1 cellular context compared by ENCODE assay signal in the genomic region with DNA sequence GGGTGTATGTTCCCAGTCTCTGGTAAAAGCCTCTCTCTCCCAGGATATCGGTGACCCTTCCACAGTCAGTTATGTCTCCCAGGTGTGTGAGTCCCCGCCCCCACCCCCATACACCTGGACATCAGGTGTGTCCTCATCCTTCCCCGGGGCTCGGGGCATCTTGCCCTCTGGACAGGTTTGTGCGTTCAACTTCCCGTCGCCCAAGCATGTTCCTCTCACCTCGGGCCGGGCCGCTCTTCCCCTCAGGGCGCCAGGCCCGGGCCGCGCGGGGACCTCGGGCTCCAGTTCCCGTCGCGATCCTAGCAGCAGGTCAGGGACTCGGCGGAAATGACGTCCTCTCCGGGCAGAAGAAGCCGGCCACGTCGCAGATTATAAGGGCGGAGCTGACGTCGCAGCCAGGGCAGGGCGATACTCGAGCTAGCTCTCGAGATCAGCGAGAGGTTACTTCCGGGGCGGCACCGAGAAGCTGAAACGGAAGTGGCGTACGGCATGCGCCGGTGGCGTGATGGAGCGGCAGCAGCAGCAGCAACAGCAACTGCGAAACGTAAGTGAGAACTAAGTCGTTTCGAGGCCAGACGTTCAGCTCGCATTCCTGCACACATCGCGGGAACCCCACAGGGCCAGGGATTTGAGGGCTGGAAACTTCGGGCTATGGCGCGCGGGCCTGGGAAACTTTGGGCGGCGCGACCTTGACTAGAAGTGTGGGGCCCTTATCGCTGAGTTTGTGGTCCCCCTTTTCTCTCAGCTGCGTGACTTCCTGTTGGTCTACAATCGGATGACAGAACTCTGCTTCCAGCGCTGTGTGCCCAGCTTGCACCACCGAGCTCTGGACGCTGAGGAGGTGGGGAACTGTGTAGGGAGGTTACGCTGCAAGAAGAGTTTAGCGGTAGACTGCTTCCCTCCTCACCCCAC.
TF ChIP-seq lines count a peak whose summit lies in the region.

A gene with protein sequence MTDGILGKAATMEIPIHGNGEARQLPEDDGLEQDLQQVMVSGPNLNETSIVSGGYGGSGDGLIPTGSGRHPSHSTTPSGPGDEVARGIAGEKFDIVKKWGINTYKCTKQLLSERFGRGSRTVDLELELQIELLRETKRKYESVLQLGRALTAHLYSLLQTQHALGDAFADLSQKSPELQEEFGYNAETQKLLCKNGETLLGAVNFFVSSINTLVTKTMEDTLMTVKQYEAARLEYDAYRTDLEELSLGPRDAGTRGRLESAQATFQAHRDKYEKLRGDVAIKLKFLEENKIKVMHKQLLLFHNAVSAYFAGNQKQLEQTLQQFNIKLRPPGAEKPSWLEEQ (minus strand): TSS at position 320 of the 912 bp plus-strand sequence. CDS start 910 bp downstream, outside the sequence.
A gene with protein sequence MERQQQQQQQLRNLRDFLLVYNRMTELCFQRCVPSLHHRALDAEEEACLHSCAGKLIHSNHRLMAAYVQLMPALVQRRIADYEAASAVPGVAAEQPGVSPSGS (plus strand): TSS at position 490 of the 912 bp plus-strand sequence. CDS start 16 bp downstream, at position 506.

TF ChIP-seq in HepG2, 621 proteins besides CTCF, POLR2A, EP300 and RAD21 (continued from another document and continues in another):
- TF ChIP-seq ZNF468 (CRISPR knock-in tag; IDR thresholded peaks at IDR 0.05) (peak; percentile 60; the same call in 1 of the 2 replicates), ZNF781 (CRISPR knock-in tag; IDR thresholded peaks at IDR 0.05; ENCODE audit: borderline replicate concordance, not compliant biosample characterization) (peak; percentile 77), ZFX (CRISPR knock-in tag; IDR thresholded peaks at IDR 0.05; ENCODE audit: low read depth) (peak; percentile 86), STAG1 (CRISPR knock-in tag; IDR thresholded peaks at IDR 0.05) (no peak), ZNF253 (CRISPR knock-in tag; IDR thresholded peaks at IDR 0.05; ENCODE audit: borderline replicate concordance) (no peak), SOX5 (CRISPR knock-in tag; IDR thresholded peaks at IDR 0.05; ENCODE audit: borderline replicate concordance) (0 out of 2 replicates have a peak, but pooled peaks have one; percentile 5), ZZZ3 (CRISPR knock-in tag; IDR thresholded peaks at IDR 0.05; ENCODE audit: borderline replicate concordance) (peak; percentile 84; the same call in 1 of the 2 replicates), MXI1 (IDR thresholded peaks at IDR 0.05; ENCODE audit: borderline replicate concordance, low read depth, low read length) (peak; percentile 81; the same call in 1 of the 3 replicates), ZMYM4 (CRISPR knock-in tag; IDR thresholded peaks at IDR 0.05) (peak; percentile 64; the same call in 1 of the 2 replicates), ZNF878 (CRISPR knock-in tag; IDR thresholded peaks at IDR 0.05) (no peak), POLR2AphosphoS2 (IDR thresholded peaks at IDR 0.05; ENCODE audit: low read depth, low read length) (no peak), IRX3 (CRISPR knock-in tag; IDR thresholded peaks at IDR 0.05; ENCODE audit: borderline replicate concordance, low read depth) (no peak), NFE2L2 (IDR thresholded peaks at IDR 0.05; ENCODE audit: low read length) (no peak), GFI1 (CRISPR knock-in tag; IDR thresholded peaks at IDR 0.05; ENCODE audit: borderline replicate concordance) (0 out of 2 replicates have a peak, but pooled peaks have one; percentile 17), HMG20B (CRISPR knock-in tag; conservative IDR thresholded peaks at IDR 0.05) (no peak), CHD4 (IDR thresholded peaks at IDR 0.05; ENCODE audit: borderline replicate concordance, low read length) (no peak), ZFP62 (CRISPR knock-in tag; IDR thresholded peaks at IDR 0.05) (no peak), ZNF547 (CRISPR knock-in tag; IDR thresholded peaks at IDR 0.05) (peak; percentile 61; the same call in 1 of the 2 replicates), ZNF549 (CRISPR knock-in tag; IDR thresholded peaks at IDR 0.05) (no peak), ZNF619 (CRISPR knock-in tag; IDR thresholded peaks at IDR 0.05) (peak; percentile 71), AGO1 (IDR thresholded peaks at IDR 0.05; ENCODE audit: low read depth, low read length, poor library complexity, severe bottlenecking) (peak; percentile 88), TP53 (CRISPR knock-in tag; conservative IDR thresholded peaks at IDR 0.05) (no peak)
- TF ChIP-seq, protein P1, sequence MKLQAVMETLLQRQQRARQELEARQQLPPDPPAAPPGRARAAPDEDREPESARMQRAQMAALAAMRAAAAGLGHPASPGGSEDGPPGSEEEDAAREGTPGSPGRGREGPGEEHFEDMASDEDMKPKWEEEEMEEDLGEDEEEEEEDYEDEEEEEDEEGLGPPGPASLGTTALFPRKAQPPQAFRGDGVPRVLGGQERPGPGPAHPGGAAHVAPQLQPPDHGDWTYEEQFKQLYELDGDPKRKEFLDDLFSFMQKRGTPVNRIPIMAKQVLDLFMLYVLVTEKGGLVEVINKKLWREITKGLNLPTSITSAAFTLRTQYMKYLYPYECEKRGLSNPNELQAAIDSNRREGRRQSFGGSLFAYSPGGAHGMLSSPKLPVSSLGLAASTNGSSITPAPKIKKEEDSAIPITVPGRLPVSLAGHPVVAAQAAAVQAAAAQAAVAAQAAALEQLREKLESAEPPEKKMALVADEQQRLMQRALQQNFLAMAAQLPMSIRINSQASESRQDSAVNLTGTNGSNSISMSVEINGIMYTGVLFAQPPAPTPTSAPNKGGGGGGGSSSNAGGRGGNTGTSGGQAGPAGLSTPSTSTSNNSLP (IDR thresholded peaks at IDR 0.05; ENCODE audit: low read depth, low read length), result peak; percentile 15; the same call in 1 of the 2 replicates
- TF ChIP-seq, protein P2, sequence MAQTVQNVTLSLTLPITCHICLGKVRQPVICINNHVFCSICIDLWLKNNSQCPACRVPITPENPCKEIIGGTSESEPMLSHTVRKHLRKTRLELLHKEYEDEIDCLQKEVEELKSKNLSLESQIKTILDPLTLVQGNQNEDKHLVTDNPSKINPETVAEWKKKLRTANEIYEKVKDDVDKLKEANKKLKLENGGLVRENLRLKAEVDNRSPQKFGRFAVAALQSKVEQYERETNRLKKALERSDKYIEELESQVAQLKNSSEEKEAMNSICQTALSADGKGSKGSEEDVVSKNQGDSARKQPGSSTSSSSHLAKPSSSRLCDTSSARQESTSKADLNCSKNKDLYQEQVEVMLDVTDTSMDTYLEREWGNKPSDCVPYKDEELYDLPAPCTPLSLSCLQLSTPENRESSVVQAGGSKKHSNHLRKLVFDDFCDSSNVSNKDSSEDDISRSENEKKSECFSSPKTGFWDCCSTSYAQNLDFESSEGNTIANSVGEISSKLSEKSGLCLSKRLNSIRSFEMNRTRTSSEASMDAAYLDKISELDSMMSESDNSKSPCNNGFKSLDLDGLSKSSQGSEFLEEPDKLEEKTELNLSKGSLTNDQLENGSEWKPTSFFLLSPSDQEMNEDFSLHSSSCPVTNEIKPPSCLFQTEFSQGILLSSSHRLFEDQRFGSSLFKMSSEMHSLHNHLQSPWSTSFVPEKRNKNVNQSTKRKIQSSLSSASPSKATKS (CRISPR knock-in tag; IDR thresholded peaks at IDR 0.05), result no peak; the same call in 1 of the 2 replicates
- TF ChIP-seq, protein P3, sequence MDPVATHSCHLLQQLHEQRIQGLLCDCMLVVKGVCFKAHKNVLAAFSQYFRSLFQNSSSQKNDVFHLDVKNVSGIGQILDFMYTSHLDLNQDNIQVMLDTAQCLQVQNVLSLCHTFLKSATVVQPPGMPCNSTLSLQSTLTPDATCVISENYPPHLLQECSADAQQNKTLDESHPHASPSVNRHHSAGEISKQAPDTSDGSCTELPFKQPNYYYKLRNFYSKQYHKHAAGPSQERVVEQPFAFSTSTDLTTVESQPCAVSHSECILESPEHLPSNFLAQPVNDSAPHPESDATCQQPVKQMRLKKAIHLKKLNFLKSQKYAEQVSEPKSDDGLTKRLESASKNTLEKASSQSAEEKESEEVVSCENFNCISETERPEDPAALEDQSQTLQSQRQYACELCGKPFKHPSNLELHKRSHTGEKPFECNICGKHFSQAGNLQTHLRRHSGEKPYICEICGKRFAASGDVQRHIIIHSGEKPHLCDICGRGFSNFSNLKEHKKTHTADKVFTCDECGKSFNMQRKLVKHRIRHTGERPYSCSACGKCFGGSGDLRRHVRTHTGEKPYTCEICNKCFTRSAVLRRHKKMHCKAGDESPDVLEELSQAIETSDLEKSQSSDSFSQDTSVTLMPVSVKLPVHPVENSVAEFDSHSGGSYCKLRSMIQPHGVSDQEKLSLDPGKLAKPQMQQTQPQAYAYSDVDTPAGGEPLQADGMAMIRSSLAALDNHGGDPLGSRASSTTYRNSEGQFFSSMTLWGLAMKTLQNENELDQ (CRISPR knock-in tag; IDR thresholded peaks at IDR 0.05; ENCODE audit: borderline replicate concordance), result no peak
- TF ChIP-seq, protein P4, sequence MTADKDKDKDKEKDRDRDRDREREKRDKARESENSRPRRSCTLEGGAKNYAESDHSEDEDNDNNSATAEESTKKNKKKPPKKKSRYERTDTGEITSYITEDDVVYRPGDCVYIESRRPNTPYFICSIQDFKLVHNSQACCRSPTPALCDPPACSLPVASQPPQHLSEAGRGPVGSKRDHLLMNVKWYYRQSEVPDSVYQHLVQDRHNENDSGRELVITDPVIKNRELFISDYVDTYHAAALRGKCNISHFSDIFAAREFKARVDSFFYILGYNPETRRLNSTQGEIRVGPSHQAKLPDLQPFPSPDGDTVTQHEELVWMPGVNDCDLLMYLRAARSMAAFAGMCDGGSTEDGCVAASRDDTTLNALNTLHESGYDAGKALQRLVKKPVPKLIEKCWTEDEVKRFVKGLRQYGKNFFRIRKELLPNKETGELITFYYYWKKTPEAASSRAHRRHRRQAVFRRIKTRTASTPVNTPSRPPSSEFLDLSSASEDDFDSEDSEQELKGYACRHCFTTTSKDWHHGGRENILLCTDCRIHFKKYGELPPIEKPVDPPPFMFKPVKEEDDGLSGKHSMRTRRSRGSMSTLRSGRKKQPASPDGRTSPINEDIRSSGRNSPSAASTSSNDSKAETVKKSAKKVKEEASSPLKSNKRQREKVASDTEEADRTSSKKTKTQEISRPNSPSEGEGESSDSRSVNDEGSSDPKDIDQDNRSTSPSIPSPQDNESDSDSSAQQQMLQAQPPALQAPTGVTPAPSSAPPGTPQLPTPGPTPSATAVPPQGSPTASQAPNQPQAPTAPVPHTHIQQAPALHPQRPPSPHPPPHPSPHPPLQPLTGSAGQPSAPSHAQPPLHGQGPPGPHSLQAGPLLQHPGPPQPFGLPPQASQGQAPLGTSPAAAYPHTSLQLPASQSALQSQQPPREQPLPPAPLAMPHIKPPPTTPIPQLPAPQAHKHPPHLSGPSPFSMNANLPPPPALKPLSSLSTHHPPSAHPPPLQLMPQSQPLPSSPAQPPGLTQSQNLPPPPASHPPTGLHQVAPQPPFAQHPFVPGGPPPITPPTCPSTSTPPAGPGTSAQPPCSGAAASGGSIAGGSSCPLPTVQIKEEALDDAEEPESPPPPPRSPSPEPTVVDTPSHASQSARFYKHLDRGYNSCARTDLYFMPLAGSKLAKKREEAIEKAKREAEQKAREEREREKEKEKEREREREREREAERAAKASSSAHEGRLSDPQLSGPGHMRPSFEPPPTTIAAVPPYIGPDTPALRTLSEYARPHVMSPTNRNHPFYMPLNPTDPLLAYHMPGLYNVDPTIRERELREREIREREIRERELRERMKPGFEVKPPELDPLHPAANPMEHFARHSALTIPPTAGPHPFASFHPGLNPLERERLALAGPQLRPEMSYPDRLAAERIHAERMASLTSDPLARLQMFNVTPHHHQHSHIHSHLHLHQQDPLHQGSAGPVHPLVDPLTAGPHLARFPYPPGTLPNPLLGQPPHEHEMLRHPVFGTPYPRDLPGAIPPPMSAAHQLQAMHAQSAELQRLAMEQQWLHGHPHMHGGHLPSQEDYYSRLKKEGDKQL (CRISPR knock-in tag; IDR thresholded peaks at IDR 0.05; ENCODE audit: low read depth), result no peak
- TF ChIP-seq, protein P5, sequence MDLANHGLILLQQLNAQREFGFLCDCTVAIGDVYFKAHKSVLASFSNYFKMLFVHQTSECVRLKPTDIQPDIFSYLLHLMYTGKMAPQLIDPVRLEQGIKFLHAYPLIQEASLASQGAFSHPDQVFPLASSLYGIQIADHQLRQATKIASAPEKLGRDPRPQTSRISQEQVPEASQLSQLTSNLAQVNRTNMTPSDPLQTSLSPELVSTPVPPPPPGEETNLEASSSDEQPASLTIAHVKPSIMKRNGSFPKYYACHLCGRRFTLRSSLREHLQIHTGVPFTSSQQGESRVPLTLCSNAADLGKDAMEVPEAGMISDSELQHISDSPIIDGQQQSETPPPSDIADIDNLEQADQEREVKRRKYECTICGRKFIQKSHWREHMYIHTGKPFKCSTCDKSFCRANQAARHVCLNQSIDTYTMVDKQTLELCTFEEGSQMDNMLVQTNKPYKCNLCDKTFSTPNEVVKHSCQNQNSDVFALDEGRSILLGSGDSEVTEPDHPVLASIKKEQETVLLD (CRISPR knock-in tag; IDR thresholded peaks at IDR 0.05; ENCODE audit: low read depth), result 0 out of 2 replicates have a peak, but pooled peaks have one; percentile 35
- TF ChIP-seq, protein P6, sequence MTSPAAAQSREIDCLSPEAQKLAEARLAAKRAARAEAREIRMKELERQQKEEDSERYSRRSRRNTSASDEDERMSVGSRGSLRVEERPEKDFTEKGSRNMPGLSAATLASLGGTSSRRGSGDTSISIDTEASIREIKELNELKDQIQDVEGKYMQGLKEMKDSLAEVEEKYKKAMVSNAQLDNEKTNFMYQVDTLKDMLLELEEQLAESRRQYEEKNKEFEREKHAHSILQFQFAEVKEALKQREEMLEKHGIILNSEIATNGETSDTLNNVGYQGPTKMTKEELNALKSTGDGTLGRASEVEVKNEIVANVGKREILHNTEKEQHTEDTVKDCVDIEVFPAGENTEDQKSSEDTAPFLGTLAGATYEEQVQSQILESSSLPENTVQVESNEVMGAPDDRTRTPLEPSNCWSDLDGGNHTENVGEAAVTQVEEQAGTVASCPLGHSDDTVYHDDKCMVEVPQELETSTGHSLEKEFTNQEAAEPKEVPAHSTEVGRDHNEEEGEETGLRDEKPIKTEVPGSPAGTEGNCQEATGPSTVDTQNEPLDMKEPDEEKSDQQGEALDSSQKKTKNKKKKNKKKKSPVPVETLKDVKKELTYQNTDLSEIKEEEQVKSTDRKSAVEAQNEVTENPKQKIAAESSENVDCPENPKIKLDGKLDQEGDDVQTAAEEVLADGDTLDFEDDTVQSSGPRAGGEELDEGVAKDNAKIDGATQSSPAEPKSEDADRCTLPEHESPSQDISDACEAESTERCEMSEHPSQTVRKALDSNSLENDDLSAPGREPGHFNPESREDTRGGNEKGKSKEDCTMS (CRISPR knock-in tag; conservative IDR thresholded peaks at IDR 0.05), result no peak
- TF ChIP-seq, protein P7, sequence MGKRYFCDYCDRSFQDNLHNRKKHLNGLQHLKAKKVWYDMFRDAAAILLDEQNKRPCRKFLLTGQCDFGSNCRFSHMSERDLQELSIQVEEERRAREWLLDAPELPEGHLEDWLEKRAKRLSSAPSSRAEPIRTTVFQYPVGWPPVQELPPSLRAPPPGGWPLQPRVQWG (CRISPR knock-in tag; IDR thresholded peaks at IDR 0.05; ENCODE audit: borderline replicate concordance, low read depth), result no peak
- TF ChIP-seq, protein P8, sequence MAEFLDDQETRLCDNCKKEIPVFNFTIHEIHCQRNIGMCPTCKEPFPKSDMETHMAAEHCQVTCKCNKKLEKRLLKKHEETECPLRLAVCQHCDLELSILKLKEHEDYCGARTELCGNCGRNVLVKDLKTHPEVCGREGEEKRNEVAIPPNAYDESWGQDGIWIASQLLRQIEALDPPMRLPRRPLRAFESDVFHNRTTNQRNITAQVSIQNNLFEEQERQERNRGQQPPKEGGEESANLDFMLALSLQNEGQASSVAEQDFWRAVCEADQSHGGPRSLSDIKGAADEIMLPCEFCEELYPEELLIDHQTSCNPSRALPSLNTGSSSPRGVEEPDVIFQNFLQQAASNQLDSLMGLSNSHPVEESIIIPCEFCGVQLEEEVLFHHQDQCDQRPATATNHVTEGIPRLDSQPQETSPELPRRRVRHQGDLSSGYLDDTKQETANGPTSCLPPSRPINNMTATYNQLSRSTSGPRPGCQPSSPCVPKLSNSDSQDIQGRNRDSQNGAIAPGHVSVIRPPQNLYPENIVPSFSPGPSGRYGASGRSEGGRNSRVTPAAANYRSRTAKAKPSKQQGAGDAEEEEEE (CRISPR knock-in tag; IDR thresholded peaks at IDR 0.05; ENCODE audit: borderline replicate concordance), result peak; percentile 72; the same call in 1 of the 2 replicates
